ENCODE assay signal across 8 cellular contexts in the genomic region with DNA sequence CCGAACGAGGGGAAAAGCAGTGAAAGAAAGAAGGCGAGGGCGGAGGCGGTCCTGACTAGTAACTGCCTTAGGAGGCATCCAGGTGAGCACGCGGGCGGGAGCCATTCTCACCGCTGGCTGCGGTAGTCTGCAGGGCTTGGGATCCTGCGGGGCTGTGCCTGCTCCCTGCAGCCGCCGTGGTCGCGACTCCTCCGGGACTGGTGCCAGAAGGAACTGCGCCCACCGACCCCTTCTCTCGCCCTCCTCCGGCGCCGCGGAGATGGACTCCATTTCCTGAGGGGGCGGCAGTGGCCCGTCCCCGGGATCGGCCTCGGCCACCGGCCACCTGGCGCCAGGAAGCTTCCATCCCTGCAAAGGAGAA. TPM values are rescaled to one million over a fixed set of nuclear protein-coding genes. Genes with fewer than 3 reads are reported as not detected.
DNase-seq lines count a peak whose midpoint lies in the region; ATAC-seq and TF ChIP-seq lines count a peak whose summit lies in the region.

No MANE protein-coding gene starts in this region.

- ATAC-seq in DND-41 (ENCODE audit: insufficient read depth, low read depth) (peak; percentile 27), GM21515 (IDR thresholded peaks at IDR 0.05; ENCODE audit: unreplicated experiment) (peak; percentile 29), lower lobe of right lung (peak; percentile 66 to 77)

- no peaks in the 10 kb centered on the region for H3K27me3 ChIP-seq in DND-41 (ENCODE audit: insufficient read depth, low read length, poor library complexity)
- H3K27me3 ChIP-seq in HUES48 (ENCODE audit: control insufficient read depth, insufficient read depth, low read length): no peaks in the 10 kb centered on the region
- H3K27me3 ChIP-seq in lower lobe of right lung (ENCODE audit: low read depth): no peaks in the 10 kb centered on the region

- no peaks in the 10 kb centered on the region for H4K20me1 ChIP-seq in DND-41 (ENCODE audit: insufficient read depth, low read length)

- peak overlapping the region; percentile 99 for H2AFZ ChIP-seq in DND-41 (ENCODE audit: low read depth, low read length)

- H3K4me1 ChIP-seq in DND-41 (ENCODE audit: insufficient read depth, low read length) (peaks cover 46% of the 10 kb centered on the region), HUES48 (ENCODE audit: control insufficient read depth, insufficient read depth, low read length) (peaks cover 5% of the 10 kb centered on the region; the same call in 1 of the 2 replicates), lower lobe of right lung (peaks cover 22% of the 10 kb centered on the region)

- H3K27ac ChIP-seq in DND-41 (ENCODE audit: low read length) (peak overlapping the region; percentile 89), HUES48 (ENCODE audit: low read depth, low read length) (peak overlapping the region; percentile 60), coronary artery (peak overlapping the region; percentile 77 to 82), lower lobe of right lung (peak overlapping the region; percentile 86)

- intact Hi-C loops in lower lobe of right lung (cut with DNase I): no loop called here

- peak overlapping the region; percentile 91 for H3K9ac ChIP-seq in DND-41 (ENCODE audit: low read depth, low read length)
- peak overlapping the region; percentile 83 for H3K9ac ChIP-seq in HUES48 (ENCODE audit: low read depth, low read length)

- DNase-seq in DND-41 (peak; percentile 43), coronary artery (ENCODE audit: low spot score) (peak; percentile 77), lower lobe of right lung (peak; percentile 63), foreskin melanocyte (no peak)
- peak; percentile 14 to 20 for DNase-seq in activated CD4-positive, alpha-beta T cell treated with anti-CD3 and anti-CD28 coated beads for 24 hours (ENCODE audit: low read depth in 2 of 2)
- DNase-seq in stimulated activated CD8-positive, alpha-beta memory T cell treated with anti-CD3 and anti-CD28 coated beads, Interleukin-15, amount 100 ng/mL, for 48 hours (ENCODE audit: low read depth in 2 of 2): peak; percentile 2 to 4

- H3K4me3 ChIP-seq in DND-41 (ENCODE audit: low read depth in 1 of 2, low read length in 2 of 2) (peak overlapping the region; percentile 98 to 99), HUES48 (ENCODE audit: low read depth, low read length) (peak overlapping the region; percentile 99), coronary artery (peak overlapping the region; percentile 95), lower lobe of right lung (peak overlapping the region; percentile 94)

- peak overlapping the region; percentile 87 for H3K4me2 ChIP-seq in DND-41 (ENCODE audit: insufficient read depth, low read length)

- H3K79me2 ChIP-seq in DND-41 (ENCODE audit: insufficient read depth, low read length): peaks cover 27% of the 10 kb centered on the region

- H3K9me3 ChIP-seq in DND-41 (ENCODE audit: insufficient read depth, low read length, severe bottlenecking): no peaks in the 10 kb centered on the region
- no peaks in the 10 kb centered on the region for H3K9me3 ChIP-seq in HUES48 (ENCODE audit: control insufficient read depth, insufficient read depth, low read length)
- H3K9me3 ChIP-seq in lower lobe of right lung: no peaks in the 10 kb centered on the region

- TF ChIP-seq CTCF in DND-41 (IDR thresholded peaks at IDR 0.05; ENCODE audit: borderline replicate concordance, extremely low read depth, low read length, poor library complexity, severe bottlenecking): peak; percentile 9
- TF ChIP-seq CTCF in coronary artery (IDR thresholded peaks at IDR 0.05): no peak
- TF ChIP-seq CTCF in lower lobe of right lung (IDR thresholded peaks at IDR 0.05): no peak

- H3K36me3 ChIP-seq in DND-41 (ENCODE audit: insufficient read depth, low read length): peaks cover 13% of the 10 kb centered on the region
- peaks cover 34% of the 10 kb centered on the region for H3K36me3 ChIP-seq in HUES48 (ENCODE audit: control insufficient read depth, insufficient read depth, low read length)
- peaks cover 19% of the 10 kb centered on the region for H3K36me3 ChIP-seq in lower lobe of right lung

RNA-seq across cellular contexts. Expression of a gene that starts 0.5 kb away (rescaled TPM):
- total RNA-seq in lower lobe of right lung: 13.4 TPM
